Comparison of ENCODE assay signal across 1 cellular context in the genomic region with DNA sequence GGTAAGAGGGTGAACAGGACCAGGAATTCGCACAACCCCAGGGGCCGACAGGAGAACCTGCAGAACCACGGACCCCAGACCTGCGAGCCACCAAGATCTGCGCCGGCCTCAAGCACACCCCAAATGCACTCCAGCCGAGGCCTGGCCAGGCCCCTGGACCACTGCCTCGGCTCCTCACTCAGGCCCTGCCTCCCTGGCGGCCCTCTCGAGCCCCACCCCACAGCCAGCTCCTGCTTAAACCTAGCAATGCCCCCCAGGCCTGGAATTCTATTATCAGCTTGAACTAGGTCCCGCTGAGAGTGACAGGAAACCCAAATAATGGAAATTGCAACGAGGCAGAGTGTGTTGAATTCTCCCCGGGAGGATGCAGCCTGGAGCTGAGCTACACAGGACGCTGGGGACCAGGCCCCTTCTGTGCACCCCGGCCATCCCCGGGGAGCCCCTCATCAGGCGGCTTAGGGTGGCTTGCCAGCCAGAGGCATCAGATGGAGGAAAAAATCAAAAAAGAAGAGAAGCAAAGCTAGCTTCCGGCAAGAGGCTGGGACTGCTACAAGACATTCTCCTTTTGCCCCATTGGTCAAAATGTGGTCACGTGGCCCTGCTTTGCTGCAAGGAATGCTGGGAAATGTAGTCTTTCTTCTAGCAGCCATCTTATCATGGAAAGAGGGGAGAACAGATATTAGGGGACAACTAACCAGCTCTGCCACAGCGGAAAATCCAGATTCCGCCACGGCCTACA.
A peak's percentile ranks its signal among the peaks of the same experiment; 100 is the strongest.
TF ChIP-seq lines count a peak whose summit lies in the region.

No MANE protein-coding gene starts in this region.

TF ChIP-seq in H1, 55 proteins besides CTCF, POLR2A, EP300 and RAD21:
- TF ChIP-seq CREB1 (IDR thresholded peaks at IDR 0.05): no peak
- peak; percentile 97 for TF ChIP-seq YY1 (IDR thresholded peaks at IDR 0.05; ENCODE audit: low read depth, low read length)
- TF ChIP-seq KDM5A (IDR thresholded peaks at IDR 0.05; ENCODE audit: low read length): no peak
- TF ChIP-seq ATF3 (IDR thresholded peaks at IDR 0.05; ENCODE audit: insufficient read depth, low read depth, low read length): peak; percentile 91
- no peak for TF ChIP-seq SUZ12 (IDR thresholded peaks at IDR 0.05; ENCODE audit: low read length)
- TF ChIP-seq POU5F1 (IDR thresholded peaks at IDR 0.05; ENCODE audit: low read depth, low read length): no peak
- TF ChIP-seq ZNF274 (IDR thresholded peaks at IDR 0.05; ENCODE audit: borderline replicate concordance, extremely low read depth, low read length): no peak
- TF ChIP-seq SIX5 (IDR thresholded peaks at IDR 0.05; ENCODE audit: low read depth, low read length): peak; percentile 93
- no peak for TF ChIP-seq GABPA (IDR thresholded peaks at IDR 0.05; ENCODE audit: borderline replicate concordance, insufficient read depth, low read length)
- no peak for TF ChIP-seq SIN3A (conservative IDR thresholded peaks at IDR 0.05 in 1 of 2, IDR thresholded peaks at IDR 0.05 in 1 of 2; ENCODE audit: low read depth in 1 of 2, low read length in 2 of 2)
- no peak for TF ChIP-seq BCL11A (IDR thresholded peaks at IDR 0.05; ENCODE audit: low read depth in 2 of 2, low read length in 2 of 2)
- no peak for TF ChIP-seq GTF2F1 (IDR thresholded peaks at IDR 0.05; ENCODE audit: borderline replicate concordance, low read depth, low read length)
- TF ChIP-seq SAP30 (IDR thresholded peaks at IDR 0.05; ENCODE audit: insufficient read depth, insufficient replicate concordance, low read length): no peak
- 0 out of 2 replicates have a peak, but pooled peaks have one; percentile 69 for TF ChIP-seq SP1 (IDR thresholded peaks at IDR 0.05; ENCODE audit: low read depth, low read length)
- TF ChIP-seq TEAD4 (IDR thresholded peaks at IDR 0.05; ENCODE audit: low read depth, low read length): no peak
- no peak for TF ChIP-seq FOSL1 (IDR thresholded peaks at IDR 0.05; ENCODE audit: insufficient read depth, low read depth, low read length)
- no peak for TF ChIP-seq CHD2 (IDR thresholded peaks at IDR 0.05; ENCODE audit: low read length)
- TF ChIP-seq, protein P1, sequence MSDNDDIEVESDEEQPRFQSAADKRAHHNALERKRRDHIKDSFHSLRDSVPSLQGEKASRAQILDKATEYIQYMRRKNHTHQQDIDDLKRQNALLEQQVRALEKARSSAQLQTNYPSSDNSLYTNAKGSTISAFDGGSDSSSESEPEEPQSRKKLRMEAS (IDR thresholded peaks at IDR 0.05): 0 out of 2 replicates have a peak, but pooled peaks have one; percentile 15
- no peak for TF ChIP-seq CTBP2 (IDR thresholded peaks at IDR 0.05; ENCODE audit: borderline replicate concordance, insufficient read depth, insufficient read length, low read length)
- no peak for TF ChIP-seq JUND (IDR thresholded peaks at IDR 0.05; ENCODE audit: low read length)
- TF ChIP-seq USF2 (IDR thresholded peaks at IDR 0.05; ENCODE audit: low read length): peak; percentile 97
- TF ChIP-seq TBP (IDR thresholded peaks at IDR 0.05; ENCODE audit: low read depth, low read length): no peak
- TF ChIP-seq ASH2L (IDR thresholded peaks at IDR 0.05; ENCODE audit: low read length): no peak
- TF ChIP-seq E2F6 (IDR thresholded peaks at IDR 0.05): no peak
- no peak for TF ChIP-seq RNF2 (IDR thresholded peaks at IDR 0.05; ENCODE audit: borderline replicate concordance, low read depth, low read length, missing control alignments, poor library complexity, severe bottlenecking)
- no peak for TF ChIP-seq CBX5 (IDR thresholded peaks at IDR 0.05; ENCODE audit: low read depth, low read length)
- no peak for TF ChIP-seq NANOG (IDR thresholded peaks at IDR 0.05; ENCODE audit: insufficient read depth, low read depth, low read length, poor library complexity, severe bottlenecking)
